In genomic region chr17:47106130-47106529, GRCh38 we compare ENCODE assay signal across 21 cellular contexts.
DNase-seq lines count a peak whose midpoint lies in the region; ATAC-seq, FAIRE-seq and TF ChIP-seq lines count a peak whose summit lies in the region.
"Had no signal": no experiment of that assay in that cellular context is flagged by ENCODE, and none has a peak within 500 bp of the region (broad histone marks: within the 10 kb centered on the region; RNA-seq: fewer than 3 reads in every experiment).

No MANE protein-coding gene starts in this region.

- FAIRE-seq in K562 (lab: Jason Lieb, UNC): peak; percentile 32
- FAIRE-seq: A204.1, D721Med, G401.6, GM12878, GM12892, GM18507 had no signal

- 0 out of 2 replicates have a peak, but pooled peaks cover 3% of the 10 kb centered on the region for H3F3A ChIP-seq in GM23338 (replicated peaks; ENCODE audit: low read depth)

- H3K27me3 Mint-ChIP-seq in GM23338 (ENCODE audit: insufficient read depth, low read depth, poor library complexity): peaks cover 2% of the 10 kb centered on the region
- H3K27me3 Mint-ChIP-seq in stimulated activated memory B cell treated with anti-CD40 and anti-IgM and Interleukin-4, amounts not matched to agents 10 μg/mL and 1 μg/mL and 100 μg/mL, for 72 hours: no peaks in the 10 kb centered on the region
- H3K27me3 Mint-ChIP-seq: CD4-positive, alpha-beta T cell had no signal

- POLR2A ChIA-PET in K562 (lab: Yijun Ruan, JAX): interaction anchor here (0.6 kb wide), 1 partner anchor 30 kb away, joined by 3 read pairs; no protein-coding TSS in a partner anchor

- H3K18ac ChIP-seq in neuronal stem cell (ENCODE audit: low read length): no peak overlapping the region

- H2AK5ac ChIP-seq in neuronal stem cell (ENCODE audit: low read depth, low read length): no peak overlapping the region

- peaks cover under 1% of the 10 kb centered on the region; the same call in 1 of the 2 replicates for H3K4me1 ChIP-seq in GM23338 (ENCODE audit: insufficient read depth)
- H3K4me1 ChIP-seq in K562 (replicated peaks in 1 of 2; ENCODE audit: control insufficient read depth in 2 of 2, insufficient read depth in 2 of 2, low read length in 2 of 2): peaks cover 7 to 8% of the 10 kb centered on the region in 2 experiments; a peak in 3 of 5 replicates
- H3K4me1 ChIP-seq in neuronal stem cell (ENCODE audit: control insufficient read depth in 2 of 2, insufficient read depth in 1 of 2, low read depth in 1 of 2, low read length in 2 of 2): no peaks in the 10 kb centered on the region
- H3K4me1 ChIP-seq: BE2C, BLaER1, Caco-2 had no signal

- 37% methylated on average over 7 of the region's 7 CpGs for WGBS in K562 (ENCODE audit: insufficient coverage, low coverage, missing lambda C conversion rate)
- no CpG with 5 or more reads among the region's 7 CpGs for WGBS in neuronal stem cell (ENCODE audit: extremely low coverage in 2 of 2, insufficient read length in 2 of 2, insufficient replicate concordance in 1 of 2), 2 donors

- no peaks in the 10 kb centered on the region for H3K79me1 ChIP-seq in neuronal stem cell (ENCODE audit: low read depth, low read length)

- 0 out of 2 replicates have a peak, but pooled peaks cover 8% of the 10 kb centered on the region for H3K9me2 ChIP-seq in GM23338 (ENCODE audit: insufficient read depth)

- H3K4me3 ChIP-seq in GM23338: no peak overlapping the region
- no peak overlapping the region for H3K4me3 ChIP-seq in K562
- no peak overlapping the region for H3K4me3 ChIP-seq in neuronal stem cell (ENCODE audit: low read length in 2 of 2)
- H3K4me3 ChIP-seq: BLaER1, GM12878 had no signal

- H2AFZ ChIP-seq in GM23338 (peak overlapping the region; percentile 84; the same call in 1 of the 2 replicates), K562 (ENCODE audit: low read depth, low read length) (peak overlapping the region; percentile 87), neuronal stem cell (ENCODE audit: low read length) (peak overlapping the region; percentile 29)

- no peak overlapping the region for H3K27ac ChIP-seq in GM23338 (ENCODE audit: low read depth)
- 0 out of 3 replicates have a peak overlapping the region, but pooled peaks have one; percentile 26 for H3K27ac ChIP-seq in K562 (ENCODE audit: extremely low read depth, low read depth, low read length)
- H3K27ac ChIP-seq in neuronal stem cell (replicated peaks; ENCODE audit: low read length): no peak overlapping the region
- H3K27ac ChIP-seq: BLaER1 had no signal

- H2BK5ac ChIP-seq in neuronal stem cell (ENCODE audit: low read length): no peak overlapping the region

- TF ChIP-seq POLR2A in K562 (conservative IDR thresholded peaks at IDR 0.05): no peak

- no peak overlapping the region for H2BK15ac ChIP-seq in neuronal stem cell (ENCODE audit: low read length)

- no TSS peak for BruUV-seq in K562 (replicated peaks; lab: Mats Ljungman, UMichigan)

- no peak for TF ChIP-seq RAD21 in K562 (CRISPR knock-in tag; conservative IDR thresholded peaks at IDR 0.05 in 1 of 2, IDR thresholded peaks at IDR 0.05 in 1 of 2)

- no peaks in the 10 kb centered on the region for H3K79me2 ChIP-seq in GM23338 (replicated peaks; ENCODE audit: insufficient read depth)
- H3K79me2 ChIP-seq in K562 (ENCODE audit: control insufficient read depth, insufficient read depth, low read length): no peaks in the 10 kb centered on the region

- CTCF ChIA-PET in K562 (lab: Yijun Ruan, JAX; ENCODE audit: low intra/inter-chr PET ratio): no interaction called here

- H3K27ac Mint-ChIP-seq in GM23338: no peak overlapping the region
- H3K27ac Mint-ChIP-seq in stimulated activated memory B cell treated with anti-CD40 and anti-IgM and Interleukin-4, amounts not matched to agents 10 μg/mL and 1 μg/mL and 100 μg/mL, for 72 hours: no peak overlapping the region
- H3K27ac Mint-ChIP-seq: CD4-positive, alpha-beta T cell; CD8-positive, alpha-beta T cell had no signal

- no peak for ATAC-seq in GM23338
- ATAC-seq in K562: no peak
- ATAC-seq in stimulated activated memory B cell treated with anti-CD40 and anti-IgM and Interleukin-4, amounts not matched to agents 10 μg/mL and 1 μg/mL and 100 μg/mL, for 72 hours: no peak
- ATAC-seq: CD8-positive, alpha-beta T cell; GM12878 had no signal

- no peak for TF ChIP-seq EP300 in K562 (IDR thresholded peaks at IDR 0.05; ENCODE audit: low read length)

- H3K4me1 Mint-ChIP-seq in GM23338: no peaks in the 10 kb centered on the region
- no peaks in the 10 kb centered on the region for H3K4me1 Mint-ChIP-seq in stimulated activated memory B cell treated with anti-CD40 and anti-IgM and Interleukin-4, amounts not matched to agents 10 μg/mL and 1 μg/mL and 100 μg/mL, for 72 hours

- no peak overlapping the region for H3K14ac ChIP-seq in neuronal stem cell (ENCODE audit: low read length)

- peaks cover 3% of the 10 kb centered on the region; the same call in 1 of the 3 replicates for H3K36me3 Mint-ChIP-seq in GM23338 (ENCODE audit: low read depth)
- no peaks in the 10 kb centered on the region for H3K36me3 Mint-ChIP-seq in stimulated activated memory B cell treated with anti-CD40 and anti-IgM and Interleukin-4, amounts not matched to agents 10 μg/mL and 1 μg/mL and 100 μg/mL, for 72 hours
- H3K36me3 Mint-ChIP-seq: CD8-positive, alpha-beta T cell had no signal

- peaks cover 2% of the 10 kb centered on the region; the same call in 2 of the 3 replicates for H3K9me3 Mint-ChIP-seq in GM23338
- no peaks in the 10 kb centered on the region for H3K9me3 Mint-ChIP-seq in stimulated activated memory B cell treated with anti-CD40 and anti-IgM and Interleukin-4, amounts not matched to agents 10 μg/mL and 1 μg/mL and 100 μg/mL, for 72 hours
- H3K9me3 Mint-ChIP-seq: CD4-positive, alpha-beta T cell; CD8-positive, alpha-beta T cell had no signal

- in situ Hi-C loops in K562 (cut with MboI): no loop called here

- no peaks in the 10 kb centered on the region for H3K36me3 ChIP-seq in GM23338 (ENCODE audit: insufficient read depth)
- no peaks in the 10 kb centered on the region for H3K36me3 ChIP-seq in K562 (ENCODE audit: control insufficient read depth, insufficient read depth, low read length)
- H3K36me3 ChIP-seq in neuronal stem cell (replicated peaks in 1 of 2; ENCODE audit: control insufficient read depth in 2 of 2, insufficient read depth in 2 of 2, low read length in 2 of 2): peaks cover 0 to 2% of the 10 kb centered on the region in 2 donors
- H3K36me3 ChIP-seq: BE2C, BLaER1 had no signal

- H3K23ac ChIP-seq in neuronal stem cell (ENCODE audit: low read depth, low read length, poor library complexity): no peak overlapping the region

- no peak overlapping the region for H3K4ac ChIP-seq in neuronal stem cell (ENCODE audit: low read length)

- no peak for TF ChIP-seq CTCF in GM23338 (conservative IDR thresholded peaks at IDR 0.05; ENCODE audit: low read depth in 2 of 2)
- TF ChIP-seq CTCF in K562 (IDR thresholded peaks at IDR 0.05 in 2 of 3, conservative IDR thresholded peaks at IDR 0.05 in 1 of 3; ENCODE audit: insufficient read depth in 2 of 3, low read depth in 1 of 3, low read length in 3 of 3): no peak

- H3K4me3 Mint-ChIP-seq in GM23338: no peak overlapping the region; the same call in 2 of the 3 replicates
- no peak overlapping the region for H3K4me3 Mint-ChIP-seq in stimulated activated memory B cell treated with anti-CD40 and anti-IgM and Interleukin-4, amounts not matched to agents 10 μg/mL and 1 μg/mL and 100 μg/mL, for 72 hours
- H3K4me3 Mint-ChIP-seq: CD4-positive, alpha-beta T cell; CD8-positive, alpha-beta T cell had no signal

- H3K9ac ChIP-seq in K562 (ENCODE audit: insufficient read depth in 1 of 2, low read depth in 2 of 2, low read length in 2 of 2) (no peak overlapping the region), neuronal stem cell (ENCODE audit: low read depth, low read length, poor library complexity) (no peak overlapping the region)
- H3K9ac ChIP-seq: BLaER1 had no signal

- H3K27me3 ChIP-seq in GM23338 (ENCODE audit: insufficient read depth) (no peaks in the 10 kb centered on the region), K562 (ENCODE audit: control insufficient read depth in 2 of 2, insufficient read depth in 2 of 2, low read length in 2 of 2) (no peaks in the 10 kb centered on the region), neuronal stem cell (ENCODE audit: control insufficient read depth in 3 of 3, insufficient read depth in 3 of 3, low read depth in 1 of 3, low read length in 3 of 3) (no peaks in the 10 kb centered on the region)
- H3K27me3 ChIP-seq: BE2C, BLaER1 had no signal

- H2BK12ac ChIP-seq in neuronal stem cell (ENCODE audit: low read length): no peak overlapping the region

- no peak overlapping the region for H4K91ac ChIP-seq in neuronal stem cell (ENCODE audit: low read depth, low read length, poor library complexity)

- H2BK120ac ChIP-seq in neuronal stem cell (ENCODE audit: low read depth, low read length): no peak overlapping the region

- no peaks in the 10 kb centered on the region for H3K9me3 ChIP-seq in K562 (replicated peaks; ENCODE audit: control insufficient read depth, insufficient read depth, low read depth, low read length)
- no peaks in the 10 kb centered on the region for H3K9me3 ChIP-seq in neuronal stem cell (replicated peaks in 1 of 2; ENCODE audit: control insufficient read depth in 2 of 2, insufficient read depth in 1 of 2, low read depth in 1 of 2, low read length in 2 of 2)
- H3K9me3 ChIP-seq: BE2C, BLaER1, Caco-2 had no signal

- DNase-seq in GM23338 (ENCODE audit: low spot score) (no peak), K562 (ENCODE audit: extremely low read depth in 1 of 4, low spot score in 3 of 4) (peak in 3 of 4 experiments; percentile 21 to 30 (median 22)), neuronal stem cell (ENCODE audit: low spot score) (no peak), GDM1 (lab: John Stamatoyannopoulos, UW) (no peak)
- DNase-seq: 8988T; ACHN; BE2C; C1 segment of cervical spinal cord; Caco-2; Calu3; CD4-positive, alpha-beta T cell; CD8-positive, alpha-beta T cell; DMS79 treated with DMSO at 0.1 percent for 48 hours had no signal

- H4K8ac ChIP-seq in neuronal stem cell (ENCODE audit: low read depth, low read length): no peak overlapping the region

- intact Hi-C loops in K562 (cut with micrococcal nuclease): no loop called here

- H3K9me1 ChIP-seq in K562 (ENCODE audit: control insufficient read depth, insufficient read depth, low read length): no peaks in the 10 kb centered on the region

- H4K20me1 ChIP-seq in GM23338 (replicated peaks; ENCODE audit: insufficient read depth) (0 out of 2 replicates have a peak, but pooled peaks cover 3% of the 10 kb centered on the region), K562 (replicated peaks; ENCODE audit: control insufficient read depth, insufficient read depth, low read length) (no peaks in the 10 kb centered on the region)
- H4K20me1 ChIP-seq: BLaER1 had no signal

- H3K4me2 ChIP-seq in GM23338 (no peak overlapping the region), K562 (ENCODE audit: insufficient read depth, low read length) (0 out of 2 replicates have a peak overlapping the region, but pooled peaks have one; percentile 1), neuronal stem cell (ENCODE audit: insufficient read depth, low read length, poor library complexity, severe bottlenecking) (no peak overlapping the region)
- H3K4me2 ChIP-seq: BLaER1 had no signal

TF ChIP-seq in GM23338, 12 proteins besides CTCF, POLR2A, EP300 and RAD21 (continues in another document):
- no peak for TF ChIP-seq STAT1 (IDR thresholded peaks at IDR 0.05; ENCODE audit: unreplicated experiment)
- TF ChIP-seq NANOG (IDR thresholded peaks at IDR 0.05; ENCODE audit: borderline replicate concordance): no peak

TF ChIP-seq in K562, 482 proteins besides CTCF, POLR2A, EP300 and RAD21 (continues in another document):
- peak; percentile 64 for TF ChIP-seq CBFA2T2 (conservative IDR thresholded peaks at IDR 0.05)
- TF ChIP-seq ZNF695 (CRISPR knock-in tag; IDR thresholded peaks at IDR 0.05): no peak

Comparison
In these comparisons a context has a peak if more than half of its experiments do, and no peak if none do; other contexts are left out.
1. DNase-seq: peak in K562 (3 of 4); none in GM23338 (single experiment), neuronal stem cell (single experiment) and GDM1 (single experiment).
2. H2AFZ ChIP-seq: peak in every context shown above with its lines; median percentile 87 in K562; 84 in GM23338; 29 in neuronal stem cell.